In the genomic region with DNA sequence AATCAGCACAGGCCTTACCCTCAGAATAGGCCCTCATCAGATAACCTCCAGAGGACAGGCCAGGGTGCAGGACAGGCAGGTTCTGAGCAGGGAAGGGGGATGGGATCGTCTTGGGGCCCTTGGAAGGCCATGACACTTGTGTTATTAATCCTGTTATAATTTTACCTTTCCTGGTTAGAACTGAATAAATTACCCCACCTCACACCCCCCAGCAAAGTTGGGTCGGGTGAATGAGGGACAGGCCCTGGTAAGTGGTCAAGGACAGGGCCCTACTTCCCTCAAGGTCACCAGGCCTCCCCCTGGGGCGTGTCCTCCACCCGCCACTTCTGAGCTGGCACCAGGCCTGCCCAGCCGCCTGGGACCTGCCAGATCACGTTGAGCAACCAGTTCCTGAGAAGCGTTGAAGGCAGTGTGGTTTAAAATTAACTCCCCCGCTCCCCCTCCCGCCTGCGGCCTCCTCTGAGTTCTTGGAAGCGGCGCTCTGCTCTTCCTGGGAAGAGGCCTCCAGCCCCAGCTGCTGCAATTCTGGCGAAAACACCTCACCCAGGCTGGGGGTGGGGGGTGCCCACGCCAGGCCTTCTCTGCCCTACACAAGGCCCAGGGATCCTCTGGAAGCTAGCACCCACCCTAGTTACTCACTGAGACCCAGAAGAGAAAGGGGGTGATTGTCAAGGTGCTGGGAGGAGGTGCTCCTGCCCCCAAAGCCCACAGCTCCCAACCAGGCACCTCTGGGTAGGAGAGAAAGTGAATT, we compare ENCODE assay signal across 7 cellular contexts. TPM values are rescaled to one million over a fixed set of nuclear protein-coding genes. Genes with fewer than 3 reads are reported as not detected.
DNase-seq lines count a peak whose midpoint lies in the region; ATAC-seq and TF ChIP-seq lines count a peak whose summit lies in the region.

No MANE protein-coding gene starts in this region.

- TF ChIP-seq POLR2A in GM18951 (IDR thresholded peaks at IDR 0.05; ENCODE audit: extremely low read depth, insufficient read depth, insufficient read length), result peak; percentile 44
- no peak for TF ChIP-seq POLR2A in gastroesophageal sphincter (IDR thresholded peaks at IDR 0.05)
- TF ChIP-seq POLR2A in transverse colon (IDR thresholded peaks at IDR 0.05), result peak; percentile 41

- in situ Hi-C loops in GM18951 (cut with MboI; ENCODE audit: low sequenced_read_pairs, unreplicated experiment), result loop anchor here (25.0 kb wide), 1 partner anchor 786 kb away; the partner anchor contains the start of genes MANF and RBM15B
- in situ Hi-C loops in transverse colon (cut with MboI; ENCODE audit: low pct_ligation_motif_present in 1 of 4, low pct_unique_long_range_greater_than_20kb in 1 of 4, low sequenced_read_pairs in 3 of 4), result loop anchor here in 2 of 4 donors (25.0 kb wide), 1 partner anchor 786 kb away; the partner anchor contains the start of genes MANF (in 2 of the 2) and RBM15B (in 2 of the 2)

- H3K9me3 Mint-ChIP-seq in activated naive CD4-positive, alpha-beta T cell treated with anti-CD3 and anti-CD28 coated beads for 36 hours, result no peaks in the 10 kb centered on the region

- peaks cover 25% of the 10 kb centered on the region for H3K36me3 Mint-ChIP-seq in activated naive CD4-positive, alpha-beta T cell treated with anti-CD3 and anti-CD28 coated beads for 36 hours (ENCODE audit: low read depth)

- TF ChIP-seq EP300 in gastroesophageal sphincter (IDR thresholded peaks at IDR 0.05) (no peak), transverse colon (IDR thresholded peaks at IDR 0.05; ENCODE audit: low read depth) (peak; percentile 83)

- peaks cover 74% of the 10 kb centered on the region for H3K4me1 Mint-ChIP-seq in activated naive CD4-positive, alpha-beta T cell treated with anti-CD3 and anti-CD28 coated beads for 36 hours (ENCODE audit: low read depth)

- intact Hi-C loops in activated naive CD4-positive, alpha-beta T cell treated with anti-CD3 and anti-CD28 coated beads for 36 hours (cut with micrococcal nuclease), result loop anchor here (1.0 kb wide), 4 partner anchors 10 to 242 kb away; partner anchors contain the start of genes CISH and TMEM115
- intact Hi-C loops in posterior vena cava (cut with DNase I), result no loop called here
- intact Hi-C loops in transverse colon (cut with DNase I; ENCODE audit: low total_unique reads), result no loop called here

- DNase-seq in HuH-7.5 (ENCODE audit: low spot score) (peak; percentile 84), SJCRH30 (peak; percentile 93 to 94), posterior vena cava (ENCODE audit: low spot score) (peak; percentile 98), transverse colon (peak; percentile 95)
- peak; percentile 95 for DNase-seq in activated naive CD4-positive, alpha-beta T cell treated with anti-CD3 and anti-CD28 coated beads for 36 hours

- ATAC-seq in gastroesophageal sphincter, result peak; percentile 91

- H3K4me1 ChIP-seq in SJCRH30 (peaks cover 23% of the 10 kb centered on the region), gastroesophageal sphincter (peaks cover 11 to 71% (median 28%) of the 10 kb centered on the region in 3 donors), transverse colon (peaks cover 31 to 59% (median 45%) of the 10 kb centered on the region in 4 donors)

- H3K4me3 Mint-ChIP-seq in activated naive CD4-positive, alpha-beta T cell treated with anti-CD3 and anti-CD28 coated beads for 36 hours, result peak overlapping the region; percentile 68

- H3K9me3 ChIP-seq in SJCRH30 (replicated peaks) (no peaks in the 10 kb centered on the region), gastroesophageal sphincter (no peaks in the 10 kb centered on the region), transverse colon (no peaks in the 10 kb centered on the region)

- no peaks in the 10 kb centered on the region for H3K27me3 Mint-ChIP-seq in activated naive CD4-positive, alpha-beta T cell treated with anti-CD3 and anti-CD28 coated beads for 36 hours (ENCODE audit: low read depth)

- no peak for TF ChIP-seq CTCF in gastroesophageal sphincter (IDR thresholded peaks at IDR 0.05)
- no peak for TF ChIP-seq CTCF in transverse colon (IDR thresholded peaks at IDR 0.05)

- H3K36me3 ChIP-seq in SJCRH30, result 0 out of 2 replicates have a peak, but pooled peaks cover 2% of the 10 kb centered on the region
- H3K36me3 ChIP-seq in gastroesophageal sphincter, result peaks cover 0 to 19% of the 10 kb centered on the region in 2 donors
- H3K36me3 ChIP-seq in transverse colon, result no peaks in the 10 kb centered on the region

- peak overlapping the region; percentile 100 for H3K27ac Mint-ChIP-seq in activated naive CD4-positive, alpha-beta T cell treated with anti-CD3 and anti-CD28 coated beads for 36 hours

- 0 to 8% methylated on average over 2 to 4 of the region's 14 CpGs for WGBS in gastroesophageal sphincter (ENCODE audit: low coverage in 1 of 2), 2 donors
- 11% methylated on average over 14 of the region's 14 CpGs; no CpG with 5 or more reads in 1 of the 2 donors for WGBS in transverse colon (ENCODE audit: low coverage in 1 of 2), 2 donors

- H3K27ac ChIP-seq in SJCRH30, result peak overlapping the region; percentile 90
- H3K27ac ChIP-seq in gastroesophageal sphincter, result peak overlapping the region; percentile 94 to 96 (median 96)
- H3K27ac ChIP-seq in transverse colon, result peak overlapping the region; percentile 91 to 98 (median 94)

- CTCF ChIA-PET in activated naive CD4-positive, alpha-beta T cell treated with anti-CD3 and anti-CD28 coated beads for 36 hours (lab: Charles Lee), result interaction anchor here (5.4 to 11.1 kb wide), 3 partner anchors 11 to 29 kb away, joined by 94 to 234 read pairs (median 95); partner anchors contain the start of genes C3orf18, CISH, HEMK1 and MAPKAPK3

- H3K27me3 ChIP-seq in SJCRH30 (no peaks in the 10 kb centered on the region), gastroesophageal sphincter (no peaks in the 10 kb centered on the region), transverse colon (no peaks in the 10 kb centered on the region)

- H3K4me3 ChIP-seq in SJCRH30, result peak overlapping the region; percentile 6; the same call in 1 of the 2 replicates
- peak overlapping the region in 1 of 2 donors; percentile 32 for H3K4me3 ChIP-seq in gastroesophageal sphincter
- peak overlapping the region in 1 of 4 donors; percentile 1 for H3K4me3 ChIP-seq in transverse colon

RNA-seq across cellular contexts. Expression of gene CISH, which starts 10.6 kb away (rescaled TPM):
- total RNA-seq in SJCRH30 (2014; rRNA removed; shearing (Covaris generic)), result 8.4 and 8.6 TPM in 2 replicates
- total RNA-seq in activated naive CD4-positive, alpha-beta T cell treated with anti-CD3 and anti-CD28 coated beads for 36 hours, result 100 to 1,000 TPM; 136 to 138 TPM
- 1 to 10 TPM in 3 of 4 donors, under 1 TPM in 1; 0.99 to 9.3 (median 3.6) TPM for total RNA-seq in gastroesophageal sphincter
- total RNA-seq in posterior vena cava, result 10 to 100 TPM in 1 of 2 donors, 1 to 10 TPM in 1; 8.6 to 12.5 TPM
- 10 to 100 TPM in 2 of 4 donors, 1 to 10 TPM in 2; 3.0 to 15.9 (median 9.2) TPM for total RNA-seq in transverse colon

RNA-seq across cellular contexts. Expression of gene MAPKAPK3, which starts 15.9 kb away (rescaled TPM):
- 24.1 and 24.2 TPM in 2 replicates for total RNA-seq in SJCRH30 (2014; rRNA removed; shearing (Covaris generic))
- 100 to 1,000 TPM; 105 to 106 TPM for total RNA-seq in activated naive CD4-positive, alpha-beta T cell treated with anti-CD3 and anti-CD28 coated beads for 36 hours
- total RNA-seq in gastroesophageal sphincter (10 to 100 TPM; 18.7 to 30.2 (median 22.4) TPM), posterior vena cava (10 to 100 TPM; 21.8 to 32.9 TPM), transverse colon (10 to 100 TPM; 21.3 to 37.8 (median 26.9) TPM)

RNA-seq across cellular contexts. Expression of gene HEMK1, which starts 31.7 kb away (rescaled TPM):
- total RNA-seq in SJCRH30 (2014; rRNA removed; shearing (Covaris generic)), result 6.2 and 6.3 TPM in 2 replicates
- 10 to 100 TPM; 27.0 to 30.4 TPM for total RNA-seq in activated naive CD4-positive, alpha-beta T cell treated with anti-CD3 and anti-CD28 coated beads for 36 hours
- total RNA-seq in gastroesophageal sphincter, result 10 to 100 TPM in 3 of 4 donors, 1 to 10 TPM in 1; 6.4 to 11.7 (median 11.4) TPM
- total RNA-seq in posterior vena cava, result 10 to 100 TPM; 10.9 to 12.6 TPM
- total RNA-seq in transverse colon, result 10 to 100 TPM in 1 of 4 donors, 1 to 10 TPM in 3; 7.3 to 11.6 (median 7.9) TPM

RNA-seq across cellular contexts. Expression of gene C3orf18, which starts 33.5 kb away (rescaled TPM):
- total RNA-seq in SJCRH30 (2014; rRNA removed; shearing (Covaris generic)), result 1.1 and 2.4 TPM in 2 replicates
- total RNA-seq in activated naive CD4-positive, alpha-beta T cell treated with anti-CD3 and anti-CD28 coated beads for 36 hours, result 1 to 10 TPM; 3.1 to 3.8 TPM
- total RNA-seq in gastroesophageal sphincter (10 to 100 TPM in 3 of 4 donors, 1 to 10 TPM in 1; 9.7 to 42.8 (median 25.3) TPM), posterior vena cava (10 to 100 TPM in 1 of 2 donors, 1 to 10 TPM in 1; 9.8 to 11.4 TPM), transverse colon (10 to 100 TPM in 1 of 4 donors, 1 to 10 TPM in 3; 1.9 to 10.2 (median 4.3) TPM)

Comparison
In these comparisons a context has a peak if more than half of its experiments do, and no peak if none do; other contexts are left out.
1. POLR2A ChIP-seq: peak in GM18951 (single experiment) and transverse colon (single experiment); none in gastroesophageal sphincter (0 of 2).
2. RNA of gene CISH, which starts 10.6 kb away (total RNA-seq): 136 to 138 TPM in activated naive CD4-positive, alpha-beta T cell treated with anti-CD3 and anti-CD28 coated beads for 36 hours; 3.0 to 15.9 TPM in transverse colon, 8.6 to 12.5 TPM in posterior vena cava, 8.4 to 8.6 TPM in SJCRH30 and 0.99 to 9.3 TPM in gastroesophageal sphincter; every median in the first group is over 4 times any median in the second.
3. Peak in every context shown above with its lines, with median percentiles within 50 percentile points of each other: DNase-seq and H3K27ac ChIP-seq.